ENCODE assay signal across 16 cellular contexts in the genomic region with DNA sequence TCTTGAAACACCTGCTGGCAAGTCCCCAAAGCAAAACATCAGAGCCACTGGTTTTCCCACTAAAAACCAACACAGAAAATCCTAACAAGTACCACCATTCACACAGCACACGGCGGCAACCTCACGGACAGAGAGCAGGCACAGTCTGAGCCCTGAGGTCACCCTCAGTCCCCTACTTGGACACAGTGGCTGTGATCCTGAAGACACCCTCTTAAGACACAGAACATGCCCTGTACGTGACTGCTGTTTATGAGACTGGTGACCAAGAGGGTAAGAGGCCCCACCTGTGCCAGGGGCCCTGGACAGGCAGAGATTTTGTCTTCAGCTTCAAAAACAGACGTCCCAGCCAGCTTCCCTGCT. TPM values are rescaled to one million over a fixed set of nuclear protein-coding genes. Genes with fewer than 3 reads are reported as not detected.
DNase-seq lines count a peak whose midpoint lies in the region; ATAC-seq and TF ChIP-seq lines count a peak whose summit lies in the region.
"Had no signal": no experiment of that assay in that cellular context is flagged by ENCODE, and none has a peak within 500 bp of the region (broad histone marks: within the 10 kb centered on the region; RNA-seq: fewer than 3 reads in every experiment).

No MANE protein-coding gene starts in this region.

- H3K36me3 Mint-ChIP-seq in activated naive CD8-positive, alpha-beta T cell, result peaks cover 9% of the 10 kb centered on the region
- peaks cover 15% of the 10 kb centered on the region for H3K36me3 Mint-ChIP-seq in activated naive CD8-positive, alpha-beta T cell treated with anti-CD3 and anti-CD28 coated beads for 36 hours
- peaks cover 2% of the 10 kb centered on the region for H3K36me3 Mint-ChIP-seq in T-helper 17 cell (ENCODE audit: low read depth)
- H3K36me3 Mint-ChIP-seq in immature natural killer cell, result peaks cover 11 to 24% (median 12%) of the 10 kb centered on the region in 3 donors
- peaks cover 38 to 59% of the 10 kb centered on the region in 2 donors for H3K36me3 Mint-ChIP-seq in stimulated activated naive B cell treated with anti-CD40 and anti-IgM and Interleukin-4, amounts not matched to agents 10 μg/mL and 1 μg/mL and 100 μg/mL, for 72 hours
- peaks cover 32% of the 10 kb centered on the region for H3K36me3 Mint-ChIP-seq in activated CD4-positive, alpha-beta T cell treated with anti-CD3 and anti-CD28 coated beads, Interleukin-2, amount 10 ng/mL, durations not matched to agents 24 days and 14 days (ENCODE audit: low read depth)
- peaks cover 14% of the 10 kb centered on the region for H3K36me3 Mint-ChIP-seq in type B pancreatic cell

- peaks cover 7% of the 10 kb centered on the region for H3K4me1 Mint-ChIP-seq in activated naive CD8-positive, alpha-beta T cell (ENCODE audit: low read depth)
- peaks cover 6% of the 10 kb centered on the region for H3K4me1 Mint-ChIP-seq in activated naive CD8-positive, alpha-beta T cell treated with anti-CD3 and anti-CD28 coated beads for 36 hours
- H3K4me1 Mint-ChIP-seq in T-helper 17 cell (peaks cover 3% of the 10 kb centered on the region), immature natural killer cell (peaks cover 15 to 30% of the 10 kb centered on the region in 2 donors), type B pancreatic cell (ENCODE audit: unreplicated experiment) (no peaks in the 10 kb centered on the region)
- H3K4me1 Mint-ChIP-seq in stimulated activated naive B cell treated with anti-CD40 and anti-IgM and Interleukin-4, amounts not matched to agents 10 μg/mL and 1 μg/mL and 100 μg/mL, for 72 hours, result peaks cover 46 to 92% of the 10 kb centered on the region in 2 donors
- H3K4me1 Mint-ChIP-seq in activated CD4-positive, alpha-beta T cell treated with anti-CD3 and anti-CD28 coated beads, Interleukin-2, amount 10 ng/mL, durations not matched to agents 24 days and 14 days, result peaks cover 2% of the 10 kb centered on the region

- no peaks in the 10 kb centered on the region for H3K9me3 Mint-ChIP-seq in activated naive CD8-positive, alpha-beta T cell (ENCODE audit: low read depth)
- H3K9me3 Mint-ChIP-seq in activated naive CD8-positive, alpha-beta T cell treated with anti-CD3 and anti-CD28 coated beads for 36 hours, result no peaks in the 10 kb centered on the region
- H3K9me3 Mint-ChIP-seq in immature natural killer cell, result no peaks in the 10 kb centered on the region
- no peaks in the 10 kb centered on the region for H3K9me3 Mint-ChIP-seq in stimulated activated naive B cell treated with anti-CD40 and anti-IgM and Interleukin-4, amounts not matched to agents 10 μg/mL and 1 μg/mL and 100 μg/mL, for 72 hours
- no peaks in the 10 kb centered on the region for H3K9me3 Mint-ChIP-seq in activated CD4-positive, alpha-beta T cell treated with anti-CD3 and anti-CD28 coated beads, Interleukin-2, amount 10 ng/mL, durations not matched to agents 24 days and 14 days
- no peaks in the 10 kb centered on the region for H3K9me3 Mint-ChIP-seq in type B pancreatic cell
- H3K9me3 Mint-ChIP-seq: CD8-positive, alpha-beta T cell had no signal

- peak overlapping the region; percentile 41 for H3K27ac Mint-ChIP-seq in activated naive CD8-positive, alpha-beta T cell
- H3K27ac Mint-ChIP-seq in activated naive CD8-positive, alpha-beta T cell treated with anti-CD3 and anti-CD28 coated beads for 36 hours, result no peak overlapping the region
- peak overlapping the region; percentile 81 for H3K27ac Mint-ChIP-seq in T-helper 17 cell
- H3K27ac Mint-ChIP-seq in immature natural killer cell, result peak overlapping the region; percentile 20 to 75 (median 33)
- H3K27ac Mint-ChIP-seq in stimulated activated naive B cell treated with anti-CD40 and anti-IgM and Interleukin-4, amounts not matched to agents 10 μg/mL and 1 μg/mL and 100 μg/mL, for 72 hours, result peak overlapping the region; percentile 48
- H3K27ac Mint-ChIP-seq in activated CD4-positive, alpha-beta T cell treated with anti-CD3 and anti-CD28 coated beads, Interleukin-2, amount 10 ng/mL, durations not matched to agents 24 days and 14 days, result no peak overlapping the region
- H3K27ac Mint-ChIP-seq in type B pancreatic cell, result no peak overlapping the region

- intact Hi-C loops in activated CD4-positive, alpha-beta T cell treated with anti-CD3 and anti-CD28 coated beads, Interleukin-2, amount 10 ng/mL, durations not matched to agents 24 days and 14 days (cut with micrococcal nuclease), result no loop called here

- no peak overlapping the region for H3K4me3 Mint-ChIP-seq in activated naive CD8-positive, alpha-beta T cell
- no peak overlapping the region for H3K4me3 Mint-ChIP-seq in activated naive CD8-positive, alpha-beta T cell treated with anti-CD3 and anti-CD28 coated beads for 36 hours
- no peak overlapping the region for H3K4me3 Mint-ChIP-seq in T-helper 17 cell
- no peak overlapping the region for H3K4me3 Mint-ChIP-seq in immature natural killer cell
- peak overlapping the region in 1 of 2 donors; percentile 6 for H3K4me3 Mint-ChIP-seq in stimulated activated naive B cell treated with anti-CD40 and anti-IgM and Interleukin-4, amounts not matched to agents 10 μg/mL and 1 μg/mL and 100 μg/mL, for 72 hours
- no peak overlapping the region for H3K4me3 Mint-ChIP-seq in activated CD4-positive, alpha-beta T cell treated with anti-CD3 and anti-CD28 coated beads, Interleukin-2, amount 10 ng/mL, durations not matched to agents 24 days and 14 days
- H3K4me3 Mint-ChIP-seq in type B pancreatic cell, result no peak overlapping the region
- H3K4me3 Mint-ChIP-seq: CD8-positive, alpha-beta T cell had no signal

- DNase-seq in activated naive CD8-positive, alpha-beta T cell treated with anti-CD3 and anti-CD28 coated beads for 36 hours, result no peak
- DNase-seq in T-helper 17 cell, result no peak
- no peak for DNase-seq in immature natural killer cell
- DNase-seq in stimulated activated naive B cell treated with anti-CD40 and anti-IgM and Interleukin-4, amounts not matched to agents 10 μg/mL and 1 μg/mL and 100 μg/mL, for 72 hours, result no peak
- no peak for DNase-seq in activated CD4-positive, alpha-beta T cell treated with anti-CD3 and anti-CD28 coated beads, Interleukin-2, amount 10 ng/mL, durations not matched to agents 24 days and 14 days
- DNase-seq in type B pancreatic cell (ENCODE audit: extremely low spot score, unreplicated experiment), result no peak
- DNase-seq: activated CD4-positive, CD25-positive, alpha-beta regulatory T cell treated with anti-CD3 and anti-CD28 coated beads, Interleukin-2, amount 50 U/mL, for 72 hours; activated effector memory CD4-positive, alpha-beta T cell treated with Interleukin-2 at 50 U/mL for 16 hours; DMS79 treated with DMSO at 0.1 percent for 48 hours; GM23248 had no signal

- H3K9me3 ChIP-seq in T-helper 17 cell (ENCODE audit: control insufficient read depth, low read length, poor library complexity, severe bottlenecking), result no peaks in the 10 kb centered on the region
- H3K9me3 ChIP-seq: pancreas, thoracic aorta had no signal

- TF ChIP-seq POLR2A in GM18505 (IDR thresholded peaks at IDR 0.05; ENCODE audit: borderline replicate concordance, extremely low read depth, insufficient read depth, insufficient read length), result no peak

- no peaks in the 10 kb centered on the region for H3K27me3 Mint-ChIP-seq in activated naive CD8-positive, alpha-beta T cell
- H3K27me3 Mint-ChIP-seq in activated naive CD8-positive, alpha-beta T cell treated with anti-CD3 and anti-CD28 coated beads for 36 hours, result no peaks in the 10 kb centered on the region
- H3K27me3 Mint-ChIP-seq in T-helper 17 cell (no peaks in the 10 kb centered on the region), immature natural killer cell (ENCODE audit: low read depth in 3 of 3) (peaks cover 6 to 38% (median 22%) of the 10 kb centered on the region in 3 donors), type B pancreatic cell (no peaks in the 10 kb centered on the region)
- H3K27me3 Mint-ChIP-seq in stimulated activated naive B cell treated with anti-CD40 and anti-IgM and Interleukin-4, amounts not matched to agents 10 μg/mL and 1 μg/mL and 100 μg/mL, for 72 hours, result no peaks in the 10 kb centered on the region
- H3K27me3 Mint-ChIP-seq in activated CD4-positive, alpha-beta T cell treated with anti-CD3 and anti-CD28 coated beads, Interleukin-2, amount 10 ng/mL, durations not matched to agents 24 days and 14 days, result peaks cover 6% of the 10 kb centered on the region

- TF ChIP-seq CTCF in type B pancreatic cell (conservative IDR thresholded peaks at IDR 0.05), result no peak

- ATAC-seq in T-helper 17 cell, result no peak
- no peak for ATAC-seq in stimulated activated naive B cell treated with anti-CD40 and anti-IgM and Interleukin-4, amounts not matched to agents 10 μg/mL and 1 μg/mL and 100 μg/mL, for 72 hours (replicated peaks)
- no peak for ATAC-seq in GM18505 (IDR thresholded peaks at IDR 0.05; ENCODE audit: unreplicated experiment)
- ATAC-seq: left colon had no signal

RNA-seq across cellular contexts. Expression of a gene that starts 29.6 kb away (rescaled TPM):
- total RNA-seq in activated naive CD8-positive, alpha-beta T cell treated with anti-CD3 and anti-CD28 coated beads for 36 hours, result 10 to 100 TPM; 24.2 to 24.8 TPM
- total RNA-seq in T-helper 17 cell (10 to 100 TPM; 61.5 to 67.4 TPM), type B pancreatic cell (ENCODE audit: low replicate concordance) (40.5 and 45.5 TPM in 2 replicates)
- 10 to 100 TPM in 1 of 3 donors, 1 to 10 TPM in 2; 4.4 to 14.6 (median 5.1) TPM for polyA plus RNA-seq in immature natural killer cell
- 23.8 and 25.8 TPM in 2 replicates for total RNA-seq in activated CD4-positive, alpha-beta T cell treated with anti-CD3 and anti-CD28 coated beads, Interleukin-2, amount 10 ng/mL, durations not matched to agents 24 days and 14 days

RNA-seq across cellular contexts. Expression of a gene that starts 31.1 kb away (rescaled TPM):
- total RNA-seq in activated naive CD8-positive, alpha-beta T cell treated with anti-CD3 and anti-CD28 coated beads for 36 hours, result 10 to 100 TPM; 27.0 to 28.2 TPM
- total RNA-seq in T-helper 17 cell (10 to 100 TPM; 82.2 to 90.5 TPM), type B pancreatic cell (ENCODE audit: low replicate concordance) (32.4 and 43.6 TPM in 2 replicates)
- 10 to 100 TPM; 39.5 to 70.1 (median 43.6) TPM for polyA plus RNA-seq in immature natural killer cell
- total RNA-seq in activated CD4-positive, alpha-beta T cell treated with anti-CD3 and anti-CD28 coated beads, Interleukin-2, amount 10 ng/mL, durations not matched to agents 24 days and 14 days, result 9.2 and 9.5 TPM in 2 replicates

Comparison
In these comparisons a context has a peak if more than half of its experiments do, and no peak if none do; other contexts are left out.
1. H3K27ac Mint-ChIP-seq: peak in activated naive CD8-positive, alpha-beta T cell (single experiment), T-helper 17 cell (single experiment), immature natural killer cell (6 of 6) and stimulated activated naive B cell treated with anti-CD40 and anti-IgM and Interleukin-4, amounts not matched to agents 10 μg/mL and 1 μg/mL and 100 μg/mL, for 72 hours (single experiment); none in activated naive CD8-positive, alpha-beta T cell treated with anti-CD3 and anti-CD28 coated beads for 36 hours (single experiment), activated CD4-positive, alpha-beta T cell treated with anti-CD3 and anti-CD28 coated beads, Interleukin-2, amount 10 ng/mL, durations not matched to agents 24 days and 14 days (single experiment) and type B pancreatic cell (single experiment).